ENCODE assay signal across 8 cellular contexts in the genomic region with DNA sequence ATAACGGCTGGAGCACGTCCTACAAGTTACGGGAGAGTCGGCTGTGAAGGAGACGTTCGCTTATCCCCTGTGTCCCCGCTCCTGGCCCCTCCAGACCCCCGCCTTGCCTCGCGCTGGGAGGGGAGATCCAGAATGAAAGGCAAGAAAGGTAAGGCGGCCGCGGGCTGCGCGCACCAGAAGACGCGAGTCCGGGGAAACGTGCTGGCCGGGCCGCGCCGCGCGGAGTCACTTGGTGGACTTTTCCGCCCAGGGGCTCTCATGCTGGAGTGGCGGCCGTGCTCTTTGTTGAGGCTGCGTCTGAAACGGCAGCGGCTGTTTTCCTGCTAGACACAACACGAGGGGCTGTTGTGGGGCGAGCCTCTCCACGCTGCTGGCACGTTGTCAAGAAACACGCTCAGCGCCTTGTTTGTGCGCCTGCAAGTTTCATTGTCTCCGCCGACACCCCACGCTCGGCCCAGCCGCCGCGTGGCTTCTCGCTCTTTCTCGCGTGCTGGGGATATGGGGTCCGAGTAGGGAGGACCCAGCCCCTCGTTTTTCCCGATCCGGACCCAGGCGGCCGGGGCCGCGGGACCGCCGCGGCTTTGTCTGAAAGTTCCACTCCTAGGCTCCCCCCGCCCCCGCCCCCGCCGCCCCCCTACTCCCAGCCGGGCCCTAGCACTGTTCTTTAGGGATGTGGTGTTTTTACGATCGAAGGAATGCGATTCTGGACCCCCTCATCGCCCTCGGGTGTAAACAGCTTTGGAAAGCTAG.
DNase-seq lines count a peak whose midpoint lies in the region; TF ChIP-seq lines count a peak whose summit lies in the region.

No MANE protein-coding gene starts in this region.

- H3K4me3 ChIP-seq in epithelial cell of esophagus (ENCODE audit: low read length) = peak overlapping the region; percentile 87
- peak overlapping the region; percentile 88 to 96 for H3K4me3 ChIP-seq in mucosa of rectum (ENCODE audit: low read length in 2 of 2)

- no peaks in the 10 kb centered on the region for H3K9me3 ChIP-seq in mucosa of rectum (ENCODE audit: control insufficient read depth in 2 of 2, low read length in 2 of 2)

- H3K27ac ChIP-seq in mucosa of rectum (ENCODE audit: low read depth in 2 of 2, low read length in 2 of 2) = peak overlapping the region; percentile 93 to 99

- peaks cover 19 to 32% of the 10 kb centered on the region in 2 donors for H3K4me1 ChIP-seq in mucosa of rectum (ENCODE audit: control insufficient read depth in 2 of 2, insufficient read depth in 2 of 2, low read length in 2 of 2)

- no peak for TF ChIP-seq CTCF in epithelial cell of esophagus (IDR thresholded peaks at IDR 0.05; ENCODE audit: insufficient read depth, low read depth, low read length, missing control alignments)

- H3K27me3 ChIP-seq in mucosa of rectum (ENCODE audit: control insufficient read depth in 2 of 2, insufficient read depth in 2 of 2, low read length in 2 of 2) = no peaks in the 10 kb centered on the region

- peak overlapping the region; percentile 100 for H3K9ac ChIP-seq in mucosa of rectum (ENCODE audit: low read depth in 1 of 2, low read length in 2 of 2)

- no peaks in the 10 kb centered on the region for H3K36me3 ChIP-seq in mucosa of rectum (ENCODE audit: control insufficient read depth in 2 of 2, insufficient read depth in 2 of 2, low read length in 2 of 2)

- peak; percentile 73 for DNase-seq in EH (ENCODE audit: low read depth)
- peak; percentile 66 for DNase-seq in NCI-H2171 (lab: John Stamatoyannopoulos, UW)
- peak; percentile 78 for DNase-seq in activated CD8-positive, alpha-beta memory T cell treated with anti-CD3 and anti-CD28 coated beads, Interleukin-2, amount 50 U/mL, for 48 hours
- DNase-seq in epithelial cell of esophagus (ENCODE audit: low read depth) = peak; percentile 63
- DNase-seq in stimulated activated CD8-positive, alpha-beta memory T cell treated with anti-CD3 and anti-CD28 coated beads, Interleukin-7, amount 100 ng/mL, for 1 hour (ENCODE audit: low read depth in 2 of 2) = peak; percentile 46 to 48
- DNase-seq in NCI-H2107 (lab: John Stamatoyannopoulos, UW) = no peak
- DNase-seq in NCI-H510A (lab: John Stamatoyannopoulos, UW) = no peak

Comparison
In these comparisons a context has a peak if more than half of its experiments do, and no peak if none do; other contexts are left out.
1. DNase-seq: peak in EH (single experiment), NCI-H2171 (single experiment), activated CD8-positive, alpha-beta memory T cell treated with anti-CD3 and anti-CD28 coated beads, Interleukin-2, amount 50 U/mL, for 48 hours (single experiment), epithelial cell of esophagus (single experiment) and stimulated activated CD8-positive, alpha-beta memory T cell treated with anti-CD3 and anti-CD28 coated beads, Interleukin-7, amount 100 ng/mL, for 1 hour (2 of 2); none in NCI-H2107 (single experiment) and NCI-H510A (single experiment).